ENCODE assay signal across 8 cellular contexts in the genomic region with DNA sequence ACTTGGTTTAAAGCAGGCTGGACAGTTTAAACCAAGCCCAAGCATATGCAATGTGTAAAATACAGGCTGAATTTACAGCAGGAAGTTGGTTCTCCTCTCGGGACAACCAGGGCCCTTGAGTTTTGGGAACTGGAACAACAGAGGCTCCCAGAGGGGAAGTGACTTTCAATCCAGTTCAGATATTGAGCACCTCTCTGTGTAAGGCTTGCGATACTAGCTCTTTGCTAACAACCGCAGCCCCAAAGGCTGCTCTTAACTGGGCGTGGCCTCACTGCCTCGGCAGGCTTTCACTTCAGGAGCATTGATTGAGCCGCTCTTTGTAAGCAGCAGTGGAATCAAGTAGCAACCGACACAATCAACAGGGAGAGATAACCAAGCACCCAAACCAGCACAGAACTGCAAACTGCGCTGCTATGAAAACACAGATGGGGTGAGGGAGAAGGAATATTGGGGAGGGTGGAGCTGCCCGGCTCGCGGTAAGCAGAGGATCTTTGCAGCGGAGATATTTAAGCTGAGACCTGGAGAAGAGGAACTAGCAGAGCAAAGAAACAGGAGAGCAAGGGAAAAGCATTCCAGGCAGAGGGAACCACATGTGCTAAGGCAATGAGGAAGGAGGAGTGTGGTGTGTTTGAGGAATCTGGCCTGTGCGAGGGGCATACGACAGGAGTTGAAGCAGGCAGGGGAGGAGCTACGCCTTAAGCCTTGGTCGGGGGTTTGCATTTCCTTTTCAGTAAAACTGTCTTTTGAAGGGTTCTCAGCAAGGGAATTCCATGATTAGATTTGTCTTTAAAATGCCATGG. TPM values are rescaled to one million over a fixed set of nuclear protein-coding genes. Genes with fewer than 3 reads are reported as not detected.
A peak's percentile ranks its signal among the peaks of the same experiment; 100 is the strongest.
DNase-seq lines count a peak whose midpoint lies in the region; ATAC-seq, FAIRE-seq and TF ChIP-seq lines count a peak whose summit lies in the region.

No MANE protein-coding gene starts in this region.

- H3K36me3 ChIP-seq in pancreas (no peaks in the 10 kb centered on the region), urinary bladder (ENCODE audit: insufficient read depth) (no peaks in the 10 kb centered on the region)

- no peaks in the 10 kb centered on the region for H3K9me3 ChIP-seq in pancreas

- intact Hi-C loops in pancreas (cut with DNase I): no loop called here

- H3K4me1 ChIP-seq in pancreas (peaks cover 0 to 4% (median 0%) of the 10 kb centered on the region in 3 donors), urinary bladder (ENCODE audit: insufficient read depth) (no peaks in the 10 kb centered on the region)

- 12 to 13% methylated on average over 16 of the region's 16 CpGs for WGBS in pancreas, 2 donors
- 9% methylated on average over 16 of the region's 16 CpGs for WGBS in urinary bladder

- peak; percentile 73 to 79 for DNase-seq in AML-193 (lab: John Stamatoyannopoulos, UW)
- peak; percentile 36 for DNase-seq in NCI-H82 treated with DMSO at 0.1 percent for 48 hours (lab: John Stamatoyannopoulos, UW; ENCODE audit: unreplicated experiment)
- DNase-seq in activated T-cell treated with anti-CD3 and anti-CD28 coated beads for 48 hours (ENCODE audit: low read depth): peak; percentile 63
- peak; percentile 56 to 81 for DNase-seq in foreskin fibroblast
- DNase-seq in pancreas: peak in 4 of 6 donors; percentile 33 to 48 (median 46)

- H3K4me3 ChIP-seq in foreskin fibroblast (ENCODE audit: low read depth in 1 of 2, low read length in 2 of 2) (peak overlapping the region; percentile 48 to 62), pancreas (peak overlapping the region in 2 of 4 donors; percentile 16 to 38), urinary bladder (ENCODE audit: low read depth, low read length) (peak overlapping the region; percentile 30)

- no peaks in the 10 kb centered on the region for H3K27me3 ChIP-seq in pancreas

- FAIRE-seq in pancreas (lab: Jason Lieb, UNC): no peak

- TF ChIP-seq CTCF in foreskin fibroblast (IDR thresholded peaks at IDR 0.05; ENCODE audit: low read depth, low read length) (no peak), pancreas (IDR thresholded peaks at IDR 0.05) (no peak)

- H3K27ac ChIP-seq in pancreas (peak overlapping the region in 3 of 4 donors; percentile 3 to 67 (median 39)), urinary bladder (ENCODE audit: low read depth) (no peak overlapping the region)

- ATAC-seq in GM19023 (IDR thresholded peaks at IDR 0.05; ENCODE audit: unreplicated experiment) (peak; percentile 96), HG03135 (IDR thresholded peaks at IDR 0.05; ENCODE audit: unreplicated experiment) (peak; percentile 88), pancreas (peak; percentile 74 to 95 (median 92))

RNA-seq across cellular contexts. Expression of gene YY1, which starts 17.3 kb away (rescaled TPM):
- total RNA-seq in pancreas (10 to 100 TPM; 18.6 to 38.7 (median 26.4) TPM), urinary bladder (65.5 TPM)
- polyA plus RNA-seq in pancreas (10 to 100 TPM; 10.5 to 17.8 TPM), urinary bladder (33.5 TPM)
